ENCODE assay signal across 1 cellular context in the genomic region with DNA sequence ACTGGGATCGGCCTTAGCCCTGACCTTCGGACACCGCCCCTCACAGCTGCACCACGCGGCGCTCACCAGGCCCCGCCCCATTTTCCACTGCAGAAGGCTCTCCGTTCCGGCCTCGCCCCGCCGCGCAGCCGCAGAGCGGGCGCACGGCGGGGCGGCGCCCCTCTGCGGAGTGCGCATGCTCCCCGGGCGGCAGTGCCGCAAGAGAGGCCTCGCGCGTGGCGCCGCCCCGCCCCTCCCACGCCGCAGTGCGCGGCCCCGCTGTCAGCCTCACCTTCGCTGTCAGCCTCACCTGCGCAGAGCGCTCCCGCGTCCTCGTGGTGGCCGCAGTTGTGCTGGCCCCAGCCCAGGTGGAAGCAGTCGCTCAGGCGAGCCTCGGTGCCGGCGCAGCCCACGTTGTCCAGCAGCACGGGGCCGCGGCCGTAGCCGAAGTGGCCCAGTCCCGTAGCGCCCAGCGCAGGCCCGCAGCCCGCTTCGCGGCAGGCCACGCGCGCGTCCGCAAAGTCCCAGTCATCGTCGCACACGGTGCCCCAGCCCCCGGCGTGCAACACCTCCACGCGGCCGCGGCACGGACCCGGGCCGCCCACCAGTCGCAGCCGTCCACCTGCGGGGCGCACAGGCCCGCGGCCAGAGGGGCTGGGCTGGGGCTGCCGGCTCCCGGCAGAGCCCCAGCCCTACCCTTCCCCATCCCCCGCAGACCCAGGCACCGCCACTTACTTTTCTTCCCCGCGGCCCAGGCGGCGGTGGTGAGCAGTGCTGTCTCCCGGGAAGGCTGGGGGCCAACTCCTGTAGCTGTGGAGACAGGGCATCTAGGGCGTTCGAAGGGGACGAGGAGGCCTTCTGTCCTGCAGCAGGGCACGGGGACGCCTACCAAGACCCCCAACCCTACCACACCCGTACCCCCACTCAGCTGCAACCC.
TF ChIP-seq lines count a peak whose summit lies in the region.

No MANE protein-coding gene starts in this region.

TF ChIP-seq in HepG2, 621 proteins besides CTCF, POLR2A, EP300 and RAD21 (continued from another document and continues in another):
- TF ChIP-seq, protein P1, sequence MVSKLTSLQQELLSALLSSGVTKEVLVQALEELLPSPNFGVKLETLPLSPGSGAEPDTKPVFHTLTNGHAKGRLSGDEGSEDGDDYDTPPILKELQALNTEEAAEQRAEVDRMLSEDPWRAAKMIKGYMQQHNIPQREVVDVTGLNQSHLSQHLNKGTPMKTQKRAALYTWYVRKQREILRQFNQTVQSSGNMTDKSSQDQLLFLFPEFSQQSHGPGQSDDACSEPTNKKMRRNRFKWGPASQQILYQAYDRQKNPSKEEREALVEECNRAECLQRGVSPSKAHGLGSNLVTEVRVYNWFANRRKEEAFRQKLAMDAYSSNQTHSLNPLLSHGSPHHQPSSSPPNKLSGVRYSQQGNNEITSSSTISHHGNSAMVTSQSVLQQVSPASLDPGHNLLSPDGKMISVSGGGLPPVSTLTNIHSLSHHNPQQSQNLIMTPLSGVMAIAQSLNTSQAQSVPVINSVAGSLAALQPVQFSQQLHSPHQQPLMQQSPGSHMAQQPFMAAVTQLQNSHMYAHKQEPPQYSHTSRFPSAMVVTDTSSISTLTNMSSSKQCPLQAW (CRISPR knock-in tag; IDR thresholded peaks at IDR 0.05): no peak
- TF ChIP-seq ZNF501 (CRISPR knock-in tag; IDR thresholded peaks at IDR 0.05) (peak; percentile 77), FOSL2 (CRISPR knock-in tag; IDR thresholded peaks at IDR 0.05) (no peak), PHF5A (CRISPR knock-in tag; IDR thresholded peaks at IDR 0.05; ENCODE audit: low read depth, unreplicated experiment) (no peak), CBX2 (IDR thresholded peaks at IDR 0.05; ENCODE audit: low read depth, low read length) (no peak), CBX2 (CRISPR knock-in tag; IDR thresholded peaks at IDR 0.05; ENCODE audit: low read depth) (peak; percentile 87; the same call in 1 of the 2 replicates), NR2C2 (CRISPR knock-in tag; IDR thresholded peaks at IDR 0.05; ENCODE audit: borderline replicate concordance) (peak; percentile 41; the same call in 1 of the 2 replicates), CHCHD3 (CRISPR knock-in tag; IDR thresholded peaks at IDR 0.05) (peak; percentile 93; the same call in 1 of the 2 replicates), YY1 (IDR thresholded peaks at IDR 0.05; ENCODE audit: insufficient read depth, insufficient replicate concordance, low read depth, low read length) (no peak), ZNF33B (CRISPR knock-in tag; IDR thresholded peaks at IDR 0.05) (peak; percentile 83; the same call in 1 of the 2 replicates), BRD4 (CRISPR knock-in tag; IDR thresholded peaks at IDR 0.05) (peak; percentile 87; the same call in 1 of the 2 replicates), CENPX (CRISPR knock-in tag; IDR thresholded peaks at IDR 0.05) (no peak), SNRNP70 (IDR thresholded peaks at IDR 0.05; ENCODE audit: low read depth, low read length) (no peak), RBM22 (optimal IDR thresholded peaks at IDR 0.05; ENCODE audit: low read length) (peak; percentile 89), ASH2L (IDR thresholded peaks at IDR 0.05; ENCODE audit: insufficient read length, low read depth, low read length) (peak; percentile 81), ZNF549 (CRISPR knock-in tag; IDR thresholded peaks at IDR 0.05) (no peak)
- TF ChIP-seq, protein P2, sequence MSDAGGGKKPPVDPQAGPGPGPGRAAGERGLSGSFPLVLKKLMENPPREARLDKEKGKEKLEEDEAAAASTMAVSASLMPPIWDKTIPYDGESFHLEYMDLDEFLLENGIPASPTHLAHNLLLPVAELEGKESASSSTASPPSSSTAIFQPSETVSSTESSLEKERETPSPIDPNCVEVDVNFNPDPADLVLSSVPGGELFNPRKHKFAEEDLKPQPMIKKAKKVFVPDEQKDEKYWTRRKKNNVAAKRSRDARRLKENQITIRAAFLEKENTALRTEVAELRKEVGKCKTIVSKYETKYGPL (CRISPR knock-in tag; IDR thresholded peaks at IDR 0.05): no peak
- TF ChIP-seq, protein P3, sequence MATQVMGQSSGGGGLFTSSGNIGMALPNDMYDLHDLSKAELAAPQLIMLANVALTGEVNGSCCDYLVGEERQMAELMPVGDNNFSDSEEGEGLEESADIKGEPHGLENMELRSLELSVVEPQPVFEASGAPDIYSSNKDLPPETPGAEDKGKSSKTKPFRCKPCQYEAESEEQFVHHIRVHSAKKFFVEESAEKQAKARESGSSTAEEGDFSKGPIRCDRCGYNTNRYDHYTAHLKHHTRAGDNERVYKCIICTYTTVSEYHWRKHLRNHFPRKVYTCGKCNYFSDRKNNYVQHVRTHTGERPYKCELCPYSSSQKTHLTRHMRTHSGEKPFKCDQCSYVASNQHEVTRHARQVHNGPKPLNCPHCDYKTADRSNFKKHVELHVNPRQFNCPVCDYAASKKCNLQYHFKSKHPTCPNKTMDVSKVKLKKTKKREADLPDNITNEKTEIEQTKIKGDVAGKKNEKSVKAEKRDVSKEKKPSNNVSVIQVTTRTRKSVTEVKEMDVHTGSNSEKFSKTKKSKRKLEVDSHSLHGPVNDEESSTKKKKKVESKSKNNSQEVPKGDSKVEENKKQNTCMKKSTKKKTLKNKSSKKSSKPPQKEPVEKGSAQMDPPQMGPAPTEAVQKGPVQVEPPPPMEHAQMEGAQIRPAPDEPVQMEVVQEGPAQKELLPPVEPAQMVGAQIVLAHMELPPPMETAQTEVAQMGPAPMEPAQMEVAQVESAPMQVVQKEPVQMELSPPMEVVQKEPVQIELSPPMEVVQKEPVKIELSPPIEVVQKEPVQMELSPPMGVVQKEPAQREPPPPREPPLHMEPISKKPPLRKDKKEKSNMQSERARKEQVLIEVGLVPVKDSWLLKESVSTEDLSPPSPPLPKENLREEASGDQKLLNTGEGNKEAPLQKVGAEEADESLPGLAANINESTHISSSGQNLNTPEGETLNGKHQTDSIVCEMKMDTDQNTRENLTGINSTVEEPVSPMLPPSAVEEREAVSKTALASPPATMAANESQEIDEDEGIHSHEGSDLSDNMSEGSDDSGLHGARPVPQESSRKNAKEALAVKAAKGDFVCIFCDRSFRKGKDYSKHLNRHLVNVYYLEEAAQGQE (IDR thresholded peaks at IDR 0.05; ENCODE audit: borderline replicate concordance in 1 of 2, low read depth in 1 of 2, low read length in 2 of 2): no peak
- TF ChIP-seq, protein P4, sequence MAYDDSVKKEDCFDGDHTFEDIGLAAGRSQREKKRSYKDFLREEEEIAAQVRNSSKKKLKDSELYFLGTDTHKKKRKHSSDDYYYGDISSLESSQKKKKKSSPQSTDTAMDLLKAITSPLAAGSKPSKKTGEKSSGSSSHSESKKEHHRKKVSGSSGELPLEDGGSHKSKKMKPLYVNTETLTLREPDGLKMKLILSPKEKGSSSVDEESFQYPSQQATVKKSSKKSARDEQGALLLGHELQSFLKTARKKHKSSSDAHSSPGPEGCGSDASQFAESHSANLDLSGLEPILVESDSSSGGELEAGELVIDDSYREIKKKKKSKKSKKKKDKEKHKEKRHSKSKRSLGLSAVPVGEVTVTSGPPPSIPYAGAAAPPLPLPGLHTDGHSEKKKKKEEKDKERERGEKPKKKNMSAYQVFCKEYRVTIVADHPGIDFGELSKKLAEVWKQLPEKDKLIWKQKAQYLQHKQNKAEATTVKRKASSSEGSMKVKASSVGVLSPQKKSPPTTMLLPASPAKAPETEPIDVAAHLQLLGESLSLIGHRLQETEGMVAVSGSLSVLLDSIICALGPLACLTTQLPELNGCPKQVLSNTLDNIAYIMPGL (CRISPR knock-in tag; IDR thresholded peaks at IDR 0.05; ENCODE audit: borderline replicate concordance in 1 of 2, low read depth in 1 of 2): peak; percentile 63 to 74; a peak in 2 of 4 replicates
- TF ChIP-seq, protein P5, sequence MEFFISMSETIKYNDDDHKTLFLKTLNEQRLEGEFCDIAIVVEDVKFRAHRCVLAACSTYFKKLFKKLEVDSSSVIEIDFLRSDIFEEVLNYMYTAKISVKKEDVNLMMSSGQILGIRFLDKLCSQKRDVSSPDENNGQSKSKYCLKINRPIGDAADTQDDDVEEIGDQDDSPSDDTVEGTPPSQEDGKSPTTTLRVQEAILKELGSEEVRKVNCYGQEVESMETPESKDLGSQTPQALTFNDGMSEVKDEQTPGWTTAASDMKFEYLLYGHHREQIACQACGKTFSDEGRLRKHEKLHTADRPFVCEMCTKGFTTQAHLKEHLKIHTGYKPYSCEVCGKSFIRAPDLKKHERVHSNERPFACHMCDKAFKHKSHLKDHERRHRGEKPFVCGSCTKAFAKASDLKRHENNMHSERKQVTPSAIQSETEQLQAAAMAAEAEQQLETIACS (CRISPR knock-in tag; IDR thresholded peaks at IDR 0.05): peak; percentile 88
- TF ChIP-seq, protein P6, sequence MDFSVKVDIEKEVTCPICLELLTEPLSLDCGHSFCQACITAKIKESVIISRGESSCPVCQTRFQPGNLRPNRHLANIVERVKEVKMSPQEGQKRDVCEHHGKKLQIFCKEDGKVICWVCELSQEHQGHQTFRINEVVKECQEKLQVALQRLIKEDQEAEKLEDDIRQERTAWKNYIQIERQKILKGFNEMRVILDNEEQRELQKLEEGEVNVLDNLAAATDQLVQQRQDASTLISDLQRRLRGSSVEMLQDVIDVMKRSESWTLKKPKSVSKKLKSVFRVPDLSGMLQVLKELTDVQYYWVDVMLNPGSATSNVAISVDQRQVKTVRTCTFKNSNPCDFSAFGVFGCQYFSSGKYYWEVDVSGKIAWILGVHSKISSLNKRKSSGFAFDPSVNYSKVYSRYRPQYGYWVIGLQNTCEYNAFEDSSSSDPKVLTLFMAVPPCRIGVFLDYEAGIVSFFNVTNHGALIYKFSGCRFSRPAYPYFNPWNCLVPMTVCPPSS (IDR thresholded peaks at IDR 0.05): no peak
- TF ChIP-seq, protein P7, sequence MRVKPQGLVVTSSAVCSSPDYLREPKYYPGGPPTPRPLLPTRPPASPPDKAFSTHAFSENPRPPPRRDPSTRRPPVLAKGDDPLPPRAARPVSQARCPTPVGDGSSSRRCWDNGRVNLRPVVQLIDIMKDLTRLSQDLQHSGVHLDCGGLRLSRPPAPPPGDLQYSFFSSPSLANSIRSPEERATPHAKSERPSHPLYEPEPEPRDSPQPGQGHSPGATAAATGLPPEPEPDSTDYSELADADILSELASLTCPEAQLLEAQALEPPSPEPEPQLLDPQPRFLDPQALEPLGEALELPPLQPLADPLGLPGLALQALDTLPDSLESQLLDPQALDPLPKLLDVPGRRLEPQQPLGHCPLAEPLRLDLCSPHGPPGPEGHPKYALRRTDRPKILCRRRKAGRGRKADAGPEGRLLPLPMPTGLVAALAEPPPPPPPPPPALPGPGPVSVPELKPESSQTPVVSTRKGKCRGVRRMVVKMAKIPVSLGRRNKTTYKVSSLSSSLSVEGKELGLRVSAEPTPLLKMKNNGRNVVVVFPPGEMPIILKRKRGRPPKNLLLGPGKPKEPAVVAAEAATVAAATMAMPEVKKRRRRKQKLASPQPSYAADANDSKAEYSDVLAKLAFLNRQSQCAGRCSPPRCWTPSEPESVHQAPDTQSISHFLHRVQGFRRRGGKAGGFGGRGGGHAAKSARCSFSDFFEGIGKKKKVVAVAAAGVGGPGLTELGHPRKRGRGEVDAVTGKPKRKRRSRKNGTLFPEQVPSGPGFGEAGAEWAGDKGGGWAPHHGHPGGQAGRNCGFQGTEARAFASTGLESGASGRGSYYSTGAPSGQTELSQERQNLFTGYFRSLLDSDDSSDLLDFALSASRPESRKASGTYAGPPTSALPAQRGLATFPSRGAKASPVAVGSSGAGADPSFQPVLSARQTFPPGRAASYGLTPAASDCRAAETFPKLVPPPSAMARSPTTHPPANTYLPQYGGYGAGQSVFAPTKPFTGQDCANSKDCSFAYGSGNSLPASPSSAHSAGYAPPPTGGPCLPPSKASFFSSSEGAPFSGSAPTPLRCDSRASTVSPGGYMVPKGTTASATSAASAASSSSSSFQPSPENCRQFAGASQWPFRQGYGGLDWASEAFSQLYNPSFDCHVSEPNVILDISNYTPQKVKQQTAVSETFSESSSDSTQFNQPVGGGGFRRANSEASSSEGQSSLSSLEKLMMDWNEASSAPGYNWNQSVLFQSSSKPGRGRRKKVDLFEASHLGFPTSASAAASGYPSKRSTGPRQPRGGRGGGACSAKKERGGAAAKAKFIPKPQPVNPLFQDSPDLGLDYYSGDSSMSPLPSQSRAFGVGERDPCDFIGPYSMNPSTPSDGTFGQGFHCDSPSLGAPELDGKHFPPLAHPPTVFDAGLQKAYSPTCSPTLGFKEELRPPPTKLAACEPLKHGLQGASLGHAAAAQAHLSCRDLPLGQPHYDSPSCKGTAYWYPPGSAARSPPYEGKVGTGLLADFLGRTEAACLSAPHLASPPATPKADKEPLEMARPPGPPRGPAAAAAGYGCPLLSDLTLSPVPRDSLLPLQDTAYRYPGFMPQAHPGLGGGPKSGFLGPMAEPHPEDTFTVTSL (CRISPR knock-in tag; IDR thresholded peaks at IDR 0.05; ENCODE audit: borderline replicate concordance): no peak
- TF ChIP-seq, protein P8, sequence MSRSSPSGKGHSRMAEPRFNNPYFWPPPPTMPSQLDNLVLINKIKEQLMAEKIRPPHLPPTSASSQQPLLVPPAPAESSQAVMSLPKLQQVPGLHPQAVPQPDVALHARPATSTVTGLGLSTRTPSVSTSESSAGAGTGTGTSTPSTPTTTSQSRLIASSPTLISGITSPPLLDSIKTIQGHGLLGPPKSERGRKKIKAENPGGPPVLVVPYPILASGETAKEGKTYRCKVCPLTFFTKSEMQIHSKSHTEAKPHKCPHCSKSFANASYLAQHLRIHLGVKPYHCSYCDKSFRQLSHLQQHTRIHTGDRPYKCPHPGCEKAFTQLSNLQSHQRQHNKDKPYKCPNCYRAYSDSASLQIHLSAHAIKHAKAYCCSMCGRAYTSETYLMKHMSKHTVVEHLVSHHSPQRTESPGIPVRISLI (CRISPR knock-in tag; IDR thresholded peaks at IDR 0.05; ENCODE audit: borderline replicate concordance): no peak
- TF ChIP-seq, protein P9, sequence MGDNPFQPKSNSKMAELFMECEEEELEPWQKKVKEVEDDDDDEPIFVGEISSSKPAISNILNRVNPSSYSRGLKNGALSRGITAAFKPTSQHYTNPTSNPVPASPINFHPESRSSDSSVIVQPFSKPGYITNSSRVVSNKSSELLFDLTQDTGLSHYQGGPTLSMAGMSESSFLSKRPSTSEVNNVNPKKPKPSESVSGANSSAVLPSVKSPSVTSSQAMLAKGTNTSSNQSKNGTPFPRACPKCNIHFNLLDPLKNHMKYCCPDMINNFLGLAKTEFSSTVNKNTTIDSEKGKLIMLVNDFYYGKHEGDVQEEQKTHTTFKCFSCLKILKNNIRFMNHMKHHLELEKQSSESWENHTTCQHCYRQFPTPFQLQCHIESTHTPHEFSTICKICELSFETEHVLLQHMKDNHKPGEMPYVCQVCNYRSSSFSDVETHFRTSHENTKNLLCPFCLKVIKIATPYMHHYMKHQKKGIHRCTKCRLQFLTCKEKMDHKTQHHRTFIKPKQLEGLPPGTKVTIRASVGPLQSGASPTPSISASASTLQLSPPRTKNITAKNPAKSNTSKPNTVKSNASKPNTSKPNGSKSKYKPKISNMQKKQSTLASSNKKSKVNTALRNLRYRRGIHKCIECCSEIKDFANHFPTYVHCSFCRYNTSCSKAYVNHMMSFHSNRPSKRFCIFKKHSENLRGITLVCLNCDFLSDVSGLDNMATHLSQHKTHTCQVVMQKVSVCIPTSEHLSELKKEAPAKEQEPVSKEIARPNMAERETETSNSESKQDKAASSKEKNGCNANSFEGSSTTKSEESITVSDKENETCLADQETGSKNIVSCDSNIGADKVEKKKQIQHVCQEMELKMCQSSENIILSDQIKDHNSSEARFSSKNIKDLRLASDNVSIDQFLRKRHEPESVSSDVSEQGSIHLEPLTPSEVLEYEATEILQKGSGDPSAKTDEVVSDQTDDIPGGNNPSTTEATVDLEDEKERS (CRISPR knock-in tag; IDR thresholded peaks at IDR 0.05): no peak
- TF ChIP-seq, protein P10, sequence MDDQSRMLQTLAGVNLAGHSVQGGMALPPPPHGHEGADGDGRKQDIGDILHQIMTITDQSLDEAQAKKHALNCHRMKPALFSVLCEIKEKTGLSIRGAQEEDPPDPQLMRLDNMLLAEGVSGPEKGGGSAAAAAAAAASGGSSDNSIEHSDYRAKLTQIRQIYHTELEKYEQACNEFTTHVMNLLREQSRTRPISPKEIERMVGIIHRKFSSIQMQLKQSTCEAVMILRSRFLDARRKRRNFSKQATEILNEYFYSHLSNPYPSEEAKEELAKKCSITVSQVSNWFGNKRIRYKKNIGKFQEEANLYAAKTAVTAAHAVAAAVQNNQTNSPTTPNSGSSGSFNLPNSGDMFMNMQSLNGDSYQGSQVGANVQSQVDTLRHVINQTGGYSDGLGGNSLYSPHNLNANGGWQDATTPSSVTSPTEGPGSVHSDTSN (CRISPR knock-in tag; IDR thresholded peaks at IDR 0.05; ENCODE audit: borderline replicate concordance): no peak
